In the genomic region with DNA sequence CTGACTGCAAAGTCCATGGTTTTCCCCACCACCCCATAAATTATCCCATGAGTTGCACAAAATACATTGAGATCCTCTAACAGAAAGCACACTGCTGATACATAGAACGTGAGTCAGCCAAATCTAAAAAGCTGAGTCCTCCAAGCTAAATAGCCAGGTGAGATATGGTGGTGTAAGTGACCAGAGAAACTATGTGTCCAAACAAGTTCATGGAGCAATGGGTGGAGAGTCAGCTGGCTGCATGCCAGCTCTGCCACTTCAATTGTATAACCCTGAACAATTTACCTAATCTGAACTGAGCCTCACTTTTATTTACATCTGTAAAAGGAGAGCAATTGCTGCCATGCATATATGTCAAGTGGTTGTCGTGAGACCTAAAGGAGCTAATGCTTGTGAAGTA, we compare ENCODE assay signal across 1 cellular context.
A peak's percentile ranks its signal among the peaks of the same experiment; 100 is the strongest.
TF ChIP-seq lines count a peak whose summit lies in the region.

No MANE protein-coding gene starts in this region.

TF ChIP-seq in K562, 482 proteins besides CTCF, POLR2A, EP300 and RAD21:
- TF ChIP-seq RUNX1 (IDR thresholded peaks at IDR 0.05; ENCODE audit: low read depth) (no peak), NFIC (IDR thresholded peaks at IDR 0.05) (peak; percentile 18; the same call in 1 of the 2 replicates), HCFC1 (IDR thresholded peaks at IDR 0.05; ENCODE audit: low read depth, low read length) (no peak), OTX1 (CRISPR knock-in tag; IDR thresholded peaks at IDR 0.05) (no peak), ZNF431 (CRISPR knock-in tag; IDR thresholded peaks at IDR 0.05) (no peak)
- TF ChIP-seq, protein P1, sequence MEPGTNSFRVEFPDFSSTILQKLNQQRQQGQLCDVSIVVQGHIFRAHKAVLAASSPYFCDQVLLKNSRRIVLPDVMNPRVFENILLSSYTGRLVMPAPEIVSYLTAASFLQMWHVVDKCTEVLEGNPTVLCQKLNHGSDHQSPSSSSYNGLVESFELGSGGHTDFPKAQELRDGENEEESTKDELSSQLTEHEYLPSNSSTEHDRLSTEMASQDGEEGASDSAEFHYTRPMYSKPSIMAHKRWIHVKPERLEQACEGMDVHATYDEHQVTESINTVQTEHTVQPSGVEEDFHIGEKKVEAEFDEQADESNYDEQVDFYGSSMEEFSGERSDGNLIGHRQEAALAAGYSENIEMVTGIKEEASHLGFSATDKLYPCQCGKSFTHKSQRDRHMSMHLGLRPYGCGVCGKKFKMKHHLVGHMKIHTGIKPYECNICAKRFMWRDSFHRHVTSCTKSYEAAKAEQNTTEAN (CRISPR knock-in tag; IDR thresholded peaks at IDR 0.05) = no peak
